23 cellular contexts compared by ENCODE assay signal in the genomic region with DNA sequence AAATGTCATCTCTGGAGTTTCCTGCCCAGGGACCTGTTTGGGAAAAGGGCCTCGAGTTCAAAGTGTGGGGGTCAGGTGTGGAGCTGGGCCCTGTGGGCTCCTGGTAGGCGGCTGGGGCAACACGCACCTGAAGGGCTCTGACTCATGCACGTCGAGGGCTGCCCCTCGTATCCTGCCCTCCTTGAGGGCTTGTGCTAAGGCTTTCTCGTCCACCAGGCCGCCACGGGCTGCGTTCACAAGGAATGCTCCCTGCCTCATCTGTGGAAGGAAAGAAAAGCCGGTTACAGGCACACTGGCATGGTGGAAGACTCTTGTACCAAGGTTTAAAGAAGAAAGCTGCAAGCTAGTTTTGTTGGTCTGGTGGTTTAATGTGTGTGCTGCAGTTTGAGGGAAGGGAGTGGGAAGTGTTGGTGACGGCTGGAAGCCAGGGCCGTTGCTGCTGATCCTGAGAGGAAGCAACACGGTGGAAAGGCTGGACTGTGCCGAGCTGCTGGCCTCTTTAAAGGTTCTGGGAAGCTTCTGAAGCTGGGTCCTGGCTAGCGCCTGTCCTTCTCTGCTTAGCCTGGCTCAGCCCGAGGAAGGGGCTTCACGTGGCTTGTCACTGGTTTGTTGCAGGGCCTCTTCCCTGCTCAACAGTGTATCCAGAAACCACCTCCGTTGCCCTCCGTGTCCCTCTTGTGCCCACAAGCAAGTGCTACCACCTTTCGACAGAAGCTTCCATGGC. TPM values are rescaled to one million over a fixed set of nuclear protein-coding genes. Genes with fewer than 3 reads are reported as not detected.
A peak's percentile ranks its signal among the peaks of the same experiment; 100 is the strongest.
DNase-seq lines count a peak whose midpoint lies in the region; ATAC-seq and TF ChIP-seq lines count a peak whose summit lies in the region.
"Had no signal": no experiment of that assay in that cellular context is flagged by ENCODE, and none has a peak within 500 bp of the region (broad histone marks: within the 10 kb centered on the region; RNA-seq: fewer than 3 reads in every experiment).

No MANE protein-coding gene starts in this region.

- H3K27me3 Mint-ChIP-seq in natural killer cell (ENCODE audit: low read depth in 2 of 2) = no peaks in the 10 kb centered on the region
- no peaks in the 10 kb centered on the region for H3K27me3 Mint-ChIP-seq in natural killer cell treated with Interleukin-12 subunit alpha and Interleukin-12 subunit beta and Interleukin-15 and Interleukin-18, amount 100 ng/mL, for 72 hours
- H3K27me3 Mint-ChIP-seq: activated B cell treated with CpG ODN at 0.5 μM for 24 hours; CD4-positive, alpha-beta memory T cell had no signal

- intact Hi-C loops in natural killer cell (cut with micrococcal nuclease) = loop anchor here (5.0 kb wide), 1 partner anchor 348 kb away; no protein-coding TSS in a partner anchor

- peaks cover 0 to 4% of the 10 kb centered on the region in 2 donors for H3K4me1 ChIP-seq in lung (ENCODE audit: control insufficient read depth in 2 of 2, insufficient read depth in 2 of 2, low read length in 2 of 2)

- H3K9me3 ChIP-seq in lung (ENCODE audit: control insufficient read depth in 2 of 2, insufficient read depth in 1 of 2, low read length in 1 of 2) = no peaks in the 10 kb centered on the region
- H3K9me3 ChIP-seq: neutrophil had no signal

- H3K36me3 Mint-ChIP-seq in natural killer cell = peaks cover 4% of the 10 kb centered on the region
- H3K36me3 Mint-ChIP-seq in natural killer cell treated with Interleukin-12 subunit alpha and Interleukin-12 subunit beta and Interleukin-15 and Interleukin-18, amount 100 ng/mL, for 72 hours = peaks cover 5% of the 10 kb centered on the region

- no peaks in the 10 kb centered on the region for H3K27me3 ChIP-seq in lung (ENCODE audit: control insufficient read depth, insufficient read depth)
- H3K27me3 ChIP-seq: neutrophil had no signal

- TF ChIP-seq CTCF in natural killer cell (IDR thresholded peaks at IDR 0.05) (no peak), lung (IDR thresholded peaks at IDR 0.05; ENCODE audit: control extremely low read depth, extremely low read depth) (no peak)

- 88 to 92% methylated on average over 21 of the region's 21 CpGs for WGBS in lung, 2 donors

- H3K27ac Mint-ChIP-seq in natural killer cell = peak overlapping the region; percentile 21 to 27
- H3K27ac Mint-ChIP-seq in natural killer cell treated with Interleukin-12 subunit alpha and Interleukin-12 subunit beta and Interleukin-15 and Interleukin-18, amount 100 ng/mL, for 72 hours = no peak overlapping the region
- H3K27ac Mint-ChIP-seq: activated B cell treated with CpG ODN at 0.5 μM for 24 hours; CD4-positive, alpha-beta memory T cell; mesothelial cell of epicardium; T-helper 1 cell treated with Interleukin-12 subunit alpha and Interleukin-12 subunit beta and Interleukin-4 antibody, amounts not matched to agents 30 μg/mL and 1 μg/mL, for 36 hours had no signal

- peaks cover 6 to 8% of the 10 kb centered on the region in 2 donors for H3K4me1 Mint-ChIP-seq in natural killer cell
- H3K4me1 Mint-ChIP-seq in natural killer cell treated with Interleukin-12 subunit alpha and Interleukin-12 subunit beta and Interleukin-15 and Interleukin-18, amount 100 ng/mL, for 72 hours (ENCODE audit: low read depth in 2 of 2) = peaks cover 6 to 8% of the 10 kb centered on the region in 2 donors
- H3K4me1 Mint-ChIP-seq: mesothelial cell of epicardium had no signal

- H3K36me3 ChIP-seq in lung (ENCODE audit: control insufficient read depth in 2 of 2, insufficient read depth in 2 of 2, low read length in 2 of 2) = peaks cover 24 to 66% of the 10 kb centered on the region in 2 donors

- DNase-seq in natural killer cell (no peak), lung (ENCODE audit: low spot score) (peak; percentile 22), H4 (ENCODE audit: low spot score) (no peak)
- DNase-seq in natural killer cell treated with Interleukin-12 subunit alpha and Interleukin-12 subunit beta and Interleukin-15 and Interleukin-18, amount 100 ng/mL, for 72 hours (ENCODE audit: low spot score) = no peak
- DNase-seq: activated B cell treated with CpG ODN at 0.5 μM for 24 hours; activated naive CD4-positive, alpha-beta T cell treated with Interleukin-2 at 50 U/mL for 16 hours; CD4-positive, alpha-beta memory T cell; dermis blood vessel endothelial cell; DND-41; glutamatergic neuron; IMR-90; MM.1S; NCI-H1930; NCI-H524; SHP77 had no signal

- no peak overlapping the region for H3K4me3 ChIP-seq in lung

- H3K4me3 Mint-ChIP-seq in natural killer cell = no peak overlapping the region
- H3K4me3 Mint-ChIP-seq in natural killer cell treated with Interleukin-12 subunit alpha and Interleukin-12 subunit beta and Interleukin-15 and Interleukin-18, amount 100 ng/mL, for 72 hours = no peak overlapping the region
- H3K4me3 Mint-ChIP-seq: activated B cell treated with CpG ODN at 0.5 μM for 24 hours; CD4-positive, alpha-beta memory T cell; mesothelial cell of epicardium; T-helper 1 cell treated with Interleukin-12 subunit alpha and Interleukin-12 subunit beta and Interleukin-4 antibody, amounts not matched to agents 30 μg/mL and 1 μg/mL, for 36 hours had no signal

- no peaks in the 10 kb centered on the region for H3K9me3 Mint-ChIP-seq in natural killer cell
- H3K9me3 Mint-ChIP-seq in natural killer cell treated with Interleukin-12 subunit alpha and Interleukin-12 subunit beta and Interleukin-15 and Interleukin-18, amount 100 ng/mL, for 72 hours = no peaks in the 10 kb centered on the region
- H3K9me3 Mint-ChIP-seq: activated B cell treated with CpG ODN at 0.5 μM for 24 hours; CD4-positive, alpha-beta memory T cell; mesothelial cell of epicardium; T-helper 1 cell treated with Interleukin-12 subunit alpha and Interleukin-12 subunit beta and Interleukin-4 antibody, amounts not matched to agents 30 μg/mL and 1 μg/mL, for 36 hours had no signal

- H3K27ac ChIP-seq in cingulate gyrus (ENCODE audit: low read depth, low read length) (peak overlapping the region; percentile 32), lung (ENCODE audit: low read depth in 1 of 2, low read length in 1 of 2) (no peak overlapping the region)

- no peak for ATAC-seq in natural killer cell
- no peak for ATAC-seq in natural killer cell treated with Interleukin-12 subunit alpha and Interleukin-12 subunit beta and Interleukin-15 and Interleukin-18, amount 100 ng/mL, for 72 hours
- ATAC-seq in lung (ENCODE audit: insufficient read depth, low FRiP score) = no peak
- no peak for ATAC-seq in GM21825 (IDR thresholded peaks at IDR 0.05; ENCODE audit: unreplicated experiment)
- no peak for ATAC-seq in HG03159 (IDR thresholded peaks at IDR 0.05; ENCODE audit: unreplicated experiment)
- ATAC-seq in GM21367 (IDR thresholded peaks at IDR 0.05; ENCODE audit: unreplicated experiment) = no peak
- ATAC-seq: esophagus mucosa had no signal

RNA-seq across cellular contexts. Expression of a gene that starts 52.0 kb away (rescaled TPM):
- 10 to 100 TPM; 18.0 to 20.5 (median 18.8) TPM for total RNA-seq in natural killer cell
- total RNA-seq in natural killer cell treated with Interleukin-12 subunit alpha and Interleukin-12 subunit beta and Interleukin-15 and Interleukin-18, amount 100 ng/mL, for 72 hours = 10 to 100 TPM; 13.0 to 16.6 TPM
- 10 to 100 TPM; 13.6 to 45.5 TPM for total RNA-seq in lung
- 1 to 10 TPM; 6.3 to 8.0 TPM for polyA plus RNA-seq in lung
- 20.9 and 22.2 TPM in 2 replicates for total RNA-seq in H4 (2014; rRNA removed; shearing (Covaris generic))

Comparison
In these comparisons a context has a peak if more than half of its experiments do, and no peak if none do; other contexts are left out.
1. H3K27ac Mint-ChIP-seq: peak in natural killer cell (2 of 2); none in natural killer cell treated with Interleukin-12 subunit alpha and Interleukin-12 subunit beta and Interleukin-15 and Interleukin-18, amount 100 ng/mL, for 72 hours (0 of 2).